ENCODE assay signal across 8 cellular contexts in genomic region chr5:69414885-69415583, GRCh38. TPM values are rescaled to one million over a fixed set of nuclear protein-coding genes. Genes with fewer than 3 reads are reported as not detected.
DNase-seq lines count a peak whose midpoint lies in the region; ATAC-seq and TF ChIP-seq lines count a peak whose summit lies in the region.

A gene with protein sequence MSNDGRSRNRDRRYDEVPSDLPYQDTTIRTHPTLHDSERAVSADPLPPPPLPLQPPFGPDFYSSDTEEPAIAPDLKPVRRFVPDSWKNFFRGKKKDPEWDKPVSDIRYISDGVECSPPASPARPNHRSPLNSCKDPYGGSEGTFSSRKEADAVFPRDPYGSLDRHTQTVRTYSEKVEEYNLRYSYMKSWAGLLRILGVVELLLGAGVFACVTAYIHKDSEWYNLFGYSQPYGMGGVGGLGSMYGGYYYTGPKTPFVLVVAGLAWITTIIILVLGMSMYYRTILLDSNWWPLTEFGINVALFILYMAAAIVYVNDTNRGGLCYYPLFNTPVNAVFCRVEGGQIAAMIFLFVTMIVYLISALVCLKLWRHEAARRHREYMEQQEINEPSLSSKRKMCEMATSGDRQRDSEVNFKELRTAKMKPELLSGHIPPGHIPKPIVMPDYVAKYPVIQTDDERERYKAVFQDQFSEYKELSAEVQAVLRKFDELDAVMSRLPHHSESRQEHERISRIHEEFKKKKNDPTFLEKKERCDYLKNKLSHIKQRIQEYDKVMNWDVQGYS (plus strand): TSS chr5:69415116. CDS start chr5:69419386, 4,270 bp downstream.

- peaks cover 4% of the 10 kb centered on the region for H3K4me1 Mint-ChIP-seq in activated CD4-positive, alpha-beta T cell treated with anti-CD3 and anti-CD28 coated beads for 36 hours

- H3K4me1 ChIP-seq in left lung = peaks cover 0 to 5% of the 10 kb centered on the region in 2 donors

- TF ChIP-seq CTCF in AG09309 (IDR thresholded peaks at IDR 0.05; ENCODE audit: control insufficient read depth, insufficient read depth, low read depth, low read length, missing control alignments) (peak; percentile 51), LNCAP (IDR thresholded peaks at IDR 0.05) (peak; percentile 64; the same call in 1 of the 2 replicates), left lung (IDR thresholded peaks at IDR 0.05) (peak; percentile 33 to 38)

- POLR2A ChIA-PET in activated CD4-positive, alpha-beta T cell treated with anti-CD3 and anti-CD28 coated beads for 36 hours (lab: Charles Lee) = no interaction called here

- peaks cover 0 to 9% of the 10 kb centered on the region in 2 donors for H3K27me3 ChIP-seq in left lung

- peak within 1 kb of the TSS; percentile 53 for H3K4me3 Mint-ChIP-seq in activated CD4-positive, alpha-beta T cell treated with anti-CD3 and anti-CD28 coated beads for 36 hours

- H3K9me3 ChIP-seq in left lung = no peaks in the 10 kb centered on the region

- H3K36me3 ChIP-seq in left lung = peaks cover 0 to 36% of the 10 kb centered on the region in 2 donors

- H3K4me3 ChIP-seq in AG09309 (ENCODE audit: control insufficient read depth, low read depth, low read length) (peak within 1 kb of the TSS; percentile 51), left lung (peak within 1 kb of the TSS; percentile 50 to 62)

- peaks cover 25% of the 10 kb centered on the region for H3K36me3 Mint-ChIP-seq in activated CD4-positive, alpha-beta T cell treated with anti-CD3 and anti-CD28 coated beads for 36 hours (ENCODE audit: low read depth)

- CTCF ChIA-PET in activated CD4-positive, alpha-beta T cell treated with anti-CD3 and anti-CD28 coated beads for 36 hours (lab: Charles Lee) = interaction anchor here (0.5 kb wide), 1 partner anchor 78 kb away, joined by 3 read pairs; no protein-coding TSS in a partner anchor

- no peaks in the 10 kb centered on the region for H3K27me3 Mint-ChIP-seq in activated CD4-positive, alpha-beta T cell treated with anti-CD3 and anti-CD28 coated beads for 36 hours

- H3K27ac ChIP-seq in left lung = peak within 1 kb of the TSS; percentile 81 to 86

- DNase-seq in AG09309 (ENCODE audit: low read depth) (no peak), dermis microvascular lymphatic vessel endothelial cell (ENCODE audit: low read depth in 2 of 2) (peak; percentile 29 to 72), left lung (peak; percentile 87 to 96), superior temporal gyrus (ENCODE audit: extremely low spot score) (no peak)
- DNase-seq in activated CD4-positive, alpha-beta T cell treated with anti-CD3 and anti-CD28 coated beads for 36 hours = peak; percentile 62
- peak; percentile 37 for DNase-seq in stimulated activated CD4-positive, alpha-beta T cell treated with anti-CD3 and anti-CD28 coated beads, Interleukin-4, amount 100 ng/mL, for 24 hours

- intact Hi-C loops in activated CD4-positive, alpha-beta T cell treated with anti-CD3 and anti-CD28 coated beads for 36 hours (cut with DNase I, micrococcal nuclease) = no loop called here
- intact Hi-C loops in left lung (cut with DNase I) = loop anchor here in 1 of 2 donors (10.0 kb wide), 1 partner anchor 80 kb away; the partner anchor contains the start of gene OCLN

- H3K27ac Mint-ChIP-seq in activated CD4-positive, alpha-beta T cell treated with anti-CD3 and anti-CD28 coated beads for 36 hours = no peak within 1 kb of the TSS

- ATAC-seq in GM19035 (IDR thresholded peaks at IDR 0.05; ENCODE audit: unreplicated experiment) (peak; percentile 68), left lung (peak; percentile 96)
- ATAC-seq in activated CD4-positive, alpha-beta T cell treated with anti-CD3 and anti-CD28 coated beads for 36 hours = peak; percentile 85

- no peaks in the 10 kb centered on the region for H3K9me3 Mint-ChIP-seq in activated CD4-positive, alpha-beta T cell treated with anti-CD3 and anti-CD28 coated beads for 36 hours (ENCODE audit: low read depth)

RNA-seq across cellular contexts. Expression of the gene that starts here (rescaled TPM):
- total RNA-seq in activated CD4-positive, alpha-beta T cell treated with anti-CD3 and anti-CD28 coated beads for 36 hours = under 1 TPM; 0.30 to 0.58 TPM
- total RNA-seq in dermis microvascular lymphatic vessel endothelial cell (0.90 and 1.6 TPM in 2 replicates), left lung (10 to 100 TPM; 24.6 to 38.3 TPM)

Comparison
In these comparisons a context has a peak if more than half of its experiments do, and no peak if none do; other contexts are left out.
1. Peak in DNase-seq and ATAC-seq in activated CD4-positive, alpha-beta T cell treated with anti-CD3 and anti-CD28 coated beads for 36 hours; RNA of the gene not detected or under 1 TPM.
2. DNase-seq: peak in dermis microvascular lymphatic vessel endothelial cell (2 of 2), left lung (2 of 2) and stimulated activated CD4-positive, alpha-beta T cell treated with anti-CD3 and anti-CD28 coated beads, Interleukin-4, amount 100 ng/mL, for 24 hours (single experiment); none in AG09309 (single experiment) and superior temporal gyrus (single experiment).
3. Peak in every context shown above with its lines, with median percentiles within 50 percentile points of each other: CTCF ChIP-seq and ATAC-seq.